In genomic region chr13:99500839-99501134, GRCh38 we compare ENCODE assay signal across 8 cellular contexts. TPM values are rescaled to one million over a fixed set of nuclear protein-coding genes. Genes with fewer than 3 reads are reported as not detected.
DNase-seq lines count a peak whose midpoint lies in the region; ATAC-seq and TF ChIP-seq lines count a peak whose summit lies in the region.

No MANE protein-coding gene starts in this region.

- ATAC-seq in GM18861 (IDR thresholded peaks at IDR 0.05; ENCODE audit: unreplicated experiment) (peak; percentile 12), HG02981 (IDR thresholded peaks at IDR 0.05; ENCODE audit: unreplicated experiment) (peak; percentile 9), left lung (peak; percentile 3)

- H3K27ac Mint-ChIP-seq in activated naive CD8-positive, alpha-beta T cell treated with anti-CD3 and anti-CD28 coated beads for 36 hours: peak overlapping the region; percentile 93
- H3K27ac Mint-ChIP-seq in type B pancreatic cell: peak overlapping the region; percentile 98

- H3K4me1 ChIP-seq in left lung: peaks cover 31 to 81% of the 10 kb centered on the region in 2 donors

- H3K36me3 Mint-ChIP-seq in activated naive CD8-positive, alpha-beta T cell treated with anti-CD3 and anti-CD28 coated beads for 36 hours: peaks cover 17% of the 10 kb centered on the region
- peaks cover 9% of the 10 kb centered on the region for H3K36me3 Mint-ChIP-seq in type B pancreatic cell

- DNase-seq in activated naive CD8-positive, alpha-beta T cell treated with anti-CD3 and anti-CD28 coated beads for 36 hours: no peak
- no peak for DNase-seq in left lung
- DNase-seq in type B pancreatic cell (ENCODE audit: extremely low spot score, unreplicated experiment): no peak
- DNase-seq in activated CD4-positive, CD25-positive, alpha-beta regulatory T cell (lab: John Stamatoyannopoulos, UW): no peak
- DNase-seq in midbrain (lab: John Stamatoyannopoulos, UW): no peak
- DNase-seq in hepatic stellate cell (ENCODE audit: low spot score): no peak

- peaks cover 63% of the 10 kb centered on the region for H3K4me1 Mint-ChIP-seq in activated naive CD8-positive, alpha-beta T cell treated with anti-CD3 and anti-CD28 coated beads for 36 hours
- H3K4me1 Mint-ChIP-seq in type B pancreatic cell (ENCODE audit: unreplicated experiment): peaks cover 52% of the 10 kb centered on the region

- no peaks in the 10 kb centered on the region for H3K27me3 Mint-ChIP-seq in activated naive CD8-positive, alpha-beta T cell treated with anti-CD3 and anti-CD28 coated beads for 36 hours
- H3K27me3 Mint-ChIP-seq in type B pancreatic cell: no peaks in the 10 kb centered on the region

- H3K27me3 ChIP-seq in left lung: no peaks in the 10 kb centered on the region

- intact Hi-C loops in left lung (cut with DNase I): no loop called here

- no peaks in the 10 kb centered on the region for H3K36me3 ChIP-seq in left lung

- peak overlapping the region; percentile 94 for H3K4me3 Mint-ChIP-seq in activated naive CD8-positive, alpha-beta T cell treated with anti-CD3 and anti-CD28 coated beads for 36 hours
- peak overlapping the region; percentile 94 for H3K4me3 Mint-ChIP-seq in type B pancreatic cell

- H3K9me3 ChIP-seq in left lung: no peaks in the 10 kb centered on the region

- peak overlapping the region; percentile 91 to 94 for H3K27ac ChIP-seq in left lung

- no peak for TF ChIP-seq CTCF in left lung (IDR thresholded peaks at IDR 0.05)
- no peak for TF ChIP-seq CTCF in type B pancreatic cell (conservative IDR thresholded peaks at IDR 0.05)

- H3K9me3 Mint-ChIP-seq in activated naive CD8-positive, alpha-beta T cell treated with anti-CD3 and anti-CD28 coated beads for 36 hours: peaks cover 4% of the 10 kb centered on the region
- H3K9me3 Mint-ChIP-seq in type B pancreatic cell: peaks cover 9% of the 10 kb centered on the region

- H3K4me3 ChIP-seq in left lung: peak overlapping the region; percentile 76 to 87

RNA-seq across cellular contexts. Expression of gene TM9SF2, which starts 0.5 kb away (rescaled TPM):
- total RNA-seq in activated naive CD8-positive, alpha-beta T cell treated with anti-CD3 and anti-CD28 coated beads for 36 hours: 10 to 100 TPM; 61.8 to 62.4 TPM
- total RNA-seq in left lung (100 to 1,000 TPM; 150 to 155 TPM), type B pancreatic cell (ENCODE audit: low replicate concordance) (113 and 168 TPM in 2 replicates)
